ENCODE assay signal across 8 cellular contexts in genomic region chr7:157009778-157010587, GRCh38. TPM values are rescaled to one million over a fixed set of nuclear protein-coding genes. Genes with fewer than 3 reads are reported as not detected.
DNase-seq lines count a peak whose midpoint lies in the region; ATAC-seq and TF ChIP-seq lines count a peak whose summit lies in the region.

No MANE protein-coding gene starts in this region.

- ATAC-seq in GM19023 (IDR thresholded peaks at IDR 0.05; ENCODE audit: unreplicated experiment) (peak; percentile 31), HG03108 (IDR thresholded peaks at IDR 0.05; ENCODE audit: unreplicated experiment) (peak; percentile 18), mucosa of descending colon (peak; percentile 12)
- peak; percentile 17 for ATAC-seq in activated naive CD8-positive, alpha-beta T cell treated with anti-CD3 and anti-CD28 coated beads, Interleukin-2, amount 10 ng/mL, durations not matched to agents 7 days and 5 days (ENCODE audit: low read depth)

- H3K9me3 ChIP-seq in mucosa of descending colon = no peaks in the 10 kb centered on the region

- peaks cover 80% of the 10 kb centered on the region for H3K27me3 Mint-ChIP-seq in activated naive CD8-positive, alpha-beta T cell treated with anti-CD3 and anti-CD28 coated beads, Interleukin-2, amount 10 ng/mL, durations not matched to agents 7 days and 5 days
- peaks cover 30% of the 10 kb centered on the region for H3K27me3 Mint-ChIP-seq in endothelial cell (ENCODE audit: unreplicated experiment)

- H3K27ac Mint-ChIP-seq in activated naive CD8-positive, alpha-beta T cell treated with anti-CD3 and anti-CD28 coated beads, Interleukin-2, amount 10 ng/mL, durations not matched to agents 7 days and 5 days = no peak overlapping the region
- H3K27ac Mint-ChIP-seq in endothelial cell (ENCODE audit: unreplicated experiment) = no peak overlapping the region

- H3K36me3 Mint-ChIP-seq in activated naive CD8-positive, alpha-beta T cell treated with anti-CD3 and anti-CD28 coated beads, Interleukin-2, amount 10 ng/mL, durations not matched to agents 7 days and 5 days = no peaks in the 10 kb centered on the region
- peaks cover under 1% of the 10 kb centered on the region for H3K36me3 Mint-ChIP-seq in endothelial cell (ENCODE audit: low read depth, unreplicated experiment)

- peak overlapping the region; percentile 42 for H3K4me3 ChIP-seq in mucosa of descending colon

- peaks cover 14% of the 10 kb centered on the region for H3K4me1 Mint-ChIP-seq in activated naive CD8-positive, alpha-beta T cell treated with anti-CD3 and anti-CD28 coated beads, Interleukin-2, amount 10 ng/mL, durations not matched to agents 7 days and 5 days
- H3K4me1 Mint-ChIP-seq in endothelial cell (ENCODE audit: unreplicated experiment) = peaks cover 26% of the 10 kb centered on the region

- TF ChIP-seq CTCF in mucosa of descending colon (IDR thresholded peaks at IDR 0.05) (no peak), endothelial cell (IDR thresholded peaks at IDR 0.05; ENCODE audit: unreplicated experiment) (no peak)

- intact Hi-C loops in mucosa of descending colon (cut with DNase I, micrococcal nuclease) = no loop called here

- H3K4me1 ChIP-seq in mucosa of descending colon (ENCODE audit: low read depth) = peaks cover 22% of the 10 kb centered on the region

- no peaks in the 10 kb centered on the region for H3K36me3 ChIP-seq in mucosa of descending colon (ENCODE audit: low read depth)

- in situ Hi-C loops in ACHN (cut with HindIII; ENCODE audit: low pct_ligation_motif_present, low pct_unique_long_range_greater_than_20kb, low sequenced_read_pairs) = no loop called here

- peak overlapping the region; percentile 44 for H3K4me3 Mint-ChIP-seq in activated naive CD8-positive, alpha-beta T cell treated with anti-CD3 and anti-CD28 coated beads, Interleukin-2, amount 10 ng/mL, durations not matched to agents 7 days and 5 days
- H3K4me3 Mint-ChIP-seq in endothelial cell (ENCODE audit: unreplicated experiment) = no peak overlapping the region

- POLR2A ChIA-PET in activated naive CD8-positive, alpha-beta T cell treated with anti-CD3 and anti-CD28 coated beads, Interleukin-2, amount 10 ng/mL, durations not matched to agents 7 days and 5 days (lab: Charles Lee) = no interaction called here

- no peaks in the 10 kb centered on the region for H3K9me3 Mint-ChIP-seq in activated naive CD8-positive, alpha-beta T cell treated with anti-CD3 and anti-CD28 coated beads, Interleukin-2, amount 10 ng/mL, durations not matched to agents 7 days and 5 days
- H3K9me3 Mint-ChIP-seq in endothelial cell (ENCODE audit: unreplicated experiment) = no peaks in the 10 kb centered on the region

- peak; percentile 39 for DNase-seq in ACHN
- DNase-seq in activated naive CD8-positive, alpha-beta T cell treated with anti-CD3 and anti-CD28 coated beads, Interleukin-2, amount 10 ng/mL, durations not matched to agents 7 days and 5 days = peak; percentile 39
- no peak for DNase-seq in mucosa of descending colon
- no peak for DNase-seq in stimulated activated CD4-positive, alpha-beta T cell treated with anti-CD3 and anti-CD28 coated beads, Interleukin-2, amount 100 ng/mL, for 24 hours
- no peak for DNase-seq in endothelial cell (ENCODE audit: low spot score)
- no peak for DNase-seq in middle frontal gyrus (ENCODE audit: extremely low spot score, low spot score)

RNA-seq across cellular contexts. Expression of gene MNX1, which starts 0.5 kb away (rescaled TPM):
- not detected for total RNA-seq in activated naive CD8-positive, alpha-beta T cell treated with anti-CD3 and anti-CD28 coated beads, Interleukin-2, amount 10 ng/mL, durations not matched to agents 7 days and 5 days
- total RNA-seq in mucosa of descending colon (10 to 100 TPM in 2 of 3 donors, 1 to 10 TPM in 1; 9.7 to 24.9 (median 24.0) TPM), endothelial cell (ENCODE audit: unreplicated experiment) (3.8 TPM)

Comparison
In these comparisons a context has a peak if more than half of its experiments do, and no peak if none do; other contexts are left out.
1. DNase-seq: peak in ACHN (single experiment) and activated naive CD8-positive, alpha-beta T cell treated with anti-CD3 and anti-CD28 coated beads, Interleukin-2, amount 10 ng/mL, durations not matched to agents 7 days and 5 days (single experiment); none in mucosa of descending colon (0 of 3), stimulated activated CD4-positive, alpha-beta T cell treated with anti-CD3 and anti-CD28 coated beads, Interleukin-2, amount 100 ng/mL, for 24 hours (0 of 2), endothelial cell (single experiment) and middle frontal gyrus (single experiment).
2. Peak in every context shown above with its lines, with median percentiles within 50 percentile points of each other: ATAC-seq.